15 cellular contexts compared by ENCODE assay signal in the genomic region with DNA sequence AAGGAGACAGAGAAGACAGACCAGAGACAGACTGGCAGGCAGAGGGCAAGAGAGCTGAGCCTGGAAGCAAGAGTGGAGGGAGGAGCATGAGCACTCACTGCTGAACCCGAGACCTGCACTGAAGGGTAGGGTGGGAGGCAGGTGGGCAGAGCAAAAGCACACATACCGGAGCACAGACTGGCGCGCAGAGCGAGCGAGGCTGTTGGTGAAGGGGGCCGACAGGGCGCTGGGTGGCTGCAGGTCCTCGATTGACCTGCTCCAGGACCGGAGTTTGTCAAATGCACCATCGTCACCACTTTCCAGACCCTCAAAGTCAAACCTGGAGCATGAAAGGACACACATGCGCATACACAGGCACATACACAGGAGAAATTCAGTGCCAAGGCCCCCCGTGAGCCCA. TPM values are rescaled to one million over a fixed set of nuclear protein-coding genes. Genes with fewer than 3 reads are reported as not detected.
"Had no signal": no experiment of that assay in that cellular context is flagged by ENCODE, and none has a peak within 500 bp of the region (broad histone marks: within the 10 kb centered on the region; RNA-seq: fewer than 3 reads in every experiment).

No MANE protein-coding gene starts in this region.

- H3K27ac ChIP-seq: ascending aorta, coronary artery, hepatocyte, SK-N-MC had no signal

- H3K4me3 ChIP-seq: ascending aorta, coronary artery, hepatocyte, SK-N-MC had no signal

- H3K27me3 ChIP-seq: ascending aorta, hepatocyte had no signal

- H3K4me2 ChIP-seq: hepatocyte had no signal

- H3K79me2 ChIP-seq: hepatocyte had no signal

- DNase-seq: activated CD4-positive, alpha-beta T cell treated with anti-CD3 and anti-CD28 coated beads, Interleukin-2, amount 50 U/mL, for 48 hours; activated CD4-positive, CD25-positive, alpha-beta regulatory T cell; effector CD4-positive, alpha-beta T cell; kidney glomerular epithelial cell; midbrain; stimulated activated naive CD8-positive, alpha-beta T cell treated with anti-CD3 and anti-CD28 coated beads, Interleukin-15, Interleukin-2, amounts not matched to agents 100 U/mL and 50 U/mL, for 24 hours; T-helper 1 cell had no signal

- ATAC-seq: Right ventricle myocardium inferior; sciatic nerve; stimulated activated naive CD8-positive, alpha-beta T cell treated with anti-CD3 and anti-CD28 coated beads, Interleukin-15, Interleukin-2, amounts not matched to agents 100 U/mL and 50 U/mL, for 24 hours had no signal

- H2AFZ ChIP-seq: hepatocyte had no signal

- H3K9me3 ChIP-seq: ascending aorta had no signal

RNA-seq across cellular contexts. Expression of gene FAM186B, which starts 52.8 kb away (rescaled TPM):
- total RNA-seq: ascending aorta, epithelial cell of proximal tubule, temporal lobe had no signal
